In the genomic region with DNA sequence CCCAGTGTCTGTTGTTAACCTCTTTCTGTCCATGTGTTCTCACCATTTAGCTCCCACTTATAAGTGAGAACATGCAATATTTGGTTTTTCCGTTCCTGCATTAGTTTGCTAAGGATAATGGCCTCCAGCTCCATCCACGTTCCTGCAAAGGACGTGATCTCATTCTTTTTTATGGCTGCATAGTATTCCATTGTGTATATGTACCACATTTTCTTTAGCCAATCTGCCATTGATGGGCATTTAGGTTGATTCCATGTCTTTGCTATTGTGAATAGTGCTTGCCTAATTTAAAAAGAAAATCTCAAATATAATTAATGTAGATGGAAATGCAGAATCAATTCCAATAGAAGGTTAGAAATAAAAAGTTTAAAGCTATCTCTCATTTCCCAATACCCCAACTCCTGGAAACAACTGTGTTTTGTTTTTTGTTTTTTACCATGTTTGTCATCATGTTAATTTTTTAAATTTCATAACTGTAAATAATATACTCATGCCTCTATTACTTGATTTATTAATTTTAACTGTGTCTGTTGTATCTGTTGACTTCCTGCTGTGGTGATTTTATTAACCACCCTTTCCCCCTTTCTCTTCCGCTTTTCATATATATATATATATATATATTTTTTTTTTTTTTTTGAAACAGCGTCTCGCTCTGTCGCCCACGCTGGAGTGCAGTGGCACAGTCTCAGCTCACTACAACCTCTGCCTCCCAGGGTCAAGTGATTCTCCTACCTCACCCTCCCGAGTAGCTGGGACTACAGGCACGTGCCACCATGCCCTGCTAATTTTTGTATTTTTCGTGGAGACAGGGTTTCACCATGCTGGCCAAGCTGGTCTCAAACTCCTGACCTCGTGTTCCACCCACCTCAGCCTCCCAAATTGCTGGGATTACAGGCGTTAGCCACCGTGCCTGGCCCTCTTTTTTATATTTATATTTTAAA, we compare ENCODE assay signal across 4 cellular contexts. TPM values are rescaled to one million over a fixed set of nuclear protein-coding genes. Genes with fewer than 3 reads are reported as not detected.
"Had no signal": no experiment of that assay in that cellular context is flagged by ENCODE, and none has a peak within 500 bp of the region (broad histone marks: within the 10 kb centered on the region; RNA-seq: fewer than 3 reads in every experiment).

No MANE protein-coding gene starts in this region.

RNA-seq across cellular contexts. Expression of gene SPOCD1, which starts 0.9 kb away (rescaled TPM):
- total RNA-seq: activated T-helper 1 cell treated with anti-CD3 and anti-CD28 coated beads, Interleukin-12 subunit alpha, Interleukin-12 subunit beta, Interleukin-2, Interleukin-4 antibody, amounts not matched to agents 30 ng/mL and 10 ng/mL and 1 ng/mL, durations not matched to agents 14 hours and 24 hours and 36 hours; T-helper 2 cell treated with Interferon-gamma antibody and Interleukin-4, amounts not matched to agents 100 ng/mL and 5 ng/mL, for 36 hours had no signal
- polyA plus RNA-seq: naive thymus-derived CD4-positive, alpha-beta T cell had no signal

RNA-seq across cellular contexts. Expression of gene ADGRB2, which starts 52.6 kb away (rescaled TPM):
- total RNA-seq: left lobe of liver had no signal
- polyA plus RNA-seq: naive thymus-derived CD4-positive, alpha-beta T cell had no signal
